Comparison of ENCODE assay signal across 19 cellular contexts in genomic region chr16:6753553-6753952, GRCh38.
A peak's percentile ranks its signal among the peaks of the same experiment; 100 is the strongest.
DNase-seq lines count a peak whose midpoint lies in the region; ATAC-seq, FAIRE-seq and TF ChIP-seq lines count a peak whose summit lies in the region.
"Had no signal": no experiment of that assay in that cellular context is flagged by ENCODE, and none has a peak within 500 bp of the region (broad histone marks: within the 10 kb centered on the region; RNA-seq: fewer than 3 reads in every experiment).

No MANE protein-coding gene starts in this region.

- no peaks in the 10 kb centered on the region for H3K9me2 ChIP-seq in neural cell (ENCODE audit: insufficient read depth, low read length)

- H3F3A ChIP-seq in neural cell (ENCODE audit: insufficient read depth, low read length, poor library complexity, severe bottlenecking), result no peaks in the 10 kb centered on the region

- H3K27me3 ChIP-seq in bronchial epithelial cell (ENCODE audit: control insufficient read depth, insufficient read depth, low read length) (no peaks in the 10 kb centered on the region), neural cell (ENCODE audit: insufficient read depth, low read depth, low read length) (no peaks in the 10 kb centered on the region)

- no peaks in the 10 kb centered on the region for H3K36me3 ChIP-seq in bronchial epithelial cell (ENCODE audit: control insufficient read depth, insufficient read depth, low read length)
- no peaks in the 10 kb centered on the region for H3K36me3 ChIP-seq in neural cell (ENCODE audit: insufficient read depth, low read length)

- ATAC-seq in HG03159 (IDR thresholded peaks at IDR 0.05; ENCODE audit: unreplicated experiment) (no peak), GM21786 (IDR thresholded peaks at IDR 0.05; ENCODE audit: unreplicated experiment) (no peak)
- ATAC-seq in natural killer cell treated with Interleukin-12 subunit alpha and Interleukin-12 subunit beta and Interleukin-15 and Interleukin-18, amount 100 ng/mL, for 72 hours, result no peak
- ATAC-seq: CD8-positive, alpha-beta T cell; GM12878; HepG2 had no signal

- H3K4me3 ChIP-seq in bronchial epithelial cell (ENCODE audit: low read depth, low read length) (no peak overlapping the region), neural cell (ENCODE audit: low read length) (peak overlapping the region; percentile 20)
- H3K4me3 ChIP-seq: GM12878 had no signal

- TF ChIP-seq CTCF in bronchial epithelial cell (IDR thresholded peaks at IDR 0.05; ENCODE audit: insufficient read depth, low read length, severe bottlenecking), result no peak
- no peak for TF ChIP-seq CTCF in neural cell (IDR thresholded peaks at IDR 0.05; ENCODE audit: poor library complexity, severe bottlenecking)

- no peaks in the 10 kb centered on the region for H3K4me1 Mint-ChIP-seq in natural killer cell treated with Interleukin-12 subunit alpha and Interleukin-12 subunit beta and Interleukin-15 and Interleukin-18, amount 100 ng/mL, for 72 hours (ENCODE audit: low read depth in 2 of 2)

- H3K36me3 Mint-ChIP-seq in natural killer cell treated with Interleukin-12 subunit alpha and Interleukin-12 subunit beta and Interleukin-15 and Interleukin-18, amount 100 ng/mL, for 72 hours, result no peaks in the 10 kb centered on the region
- H3K36me3 Mint-ChIP-seq: CD14-positive monocyte; CD8-positive, alpha-beta T cell had no signal

- no peak overlapping the region for H3K27ac ChIP-seq in neural cell (ENCODE audit: low read length)
- H3K27ac ChIP-seq: 22Rv1 had no signal

- H2AFZ ChIP-seq in neural cell (ENCODE audit: low read depth, low read length), result no peak overlapping the region

- H3K9me3 Mint-ChIP-seq in natural killer cell treated with Interleukin-12 subunit alpha and Interleukin-12 subunit beta and Interleukin-15 and Interleukin-18, amount 100 ng/mL, for 72 hours, result peaks cover 7% of the 10 kb centered on the region
- H3K9me3 Mint-ChIP-seq: H9 had no signal

- no peaks in the 10 kb centered on the region for H3K27me3 Mint-ChIP-seq in natural killer cell treated with Interleukin-12 subunit alpha and Interleukin-12 subunit beta and Interleukin-15 and Interleukin-18, amount 100 ng/mL, for 72 hours

- no peak for TF ChIP-seq RAD21 in neural cell (conservative IDR thresholded peaks at IDR 0.05)

- no peak overlapping the region for H3K4me2 ChIP-seq in neural cell (ENCODE audit: low read length)

- H3K27ac Mint-ChIP-seq in natural killer cell treated with Interleukin-12 subunit alpha and Interleukin-12 subunit beta and Interleukin-15 and Interleukin-18, amount 100 ng/mL, for 72 hours, result no peak overlapping the region
- H3K27ac Mint-ChIP-seq: CD14-positive monocyte; CD8-positive, alpha-beta T cell; H9 had no signal

- in situ Hi-C loops in Caki2 (cut with HindIII; ENCODE audit: low pct_unique_long_range_greater_than_20kb, low sequenced_read_pairs), result no loop called here

- H4K20me1 ChIP-seq in neural cell (ENCODE audit: insufficient read depth), result no peaks in the 10 kb centered on the region

- no peaks in the 10 kb centered on the region for H3K79me2 ChIP-seq in neural cell (replicated peaks; ENCODE audit: insufficient read depth, low read length)

- TF ChIP-seq EP300 in neural cell (conservative IDR thresholded peaks at IDR 0.05; ENCODE audit: poor library complexity, severe bottlenecking), result no peak

- DNase-seq in Caki2 (ENCODE audit: low read depth), result peak; percentile 38
- no peak for DNase-seq in bronchial epithelial cell (ENCODE audit: low read depth)
- peak; percentile 63 for DNase-seq in islet precursor cell
- DNase-seq in activated CD4-positive, alpha-beta T cell treated with anti-CD3 and anti-CD28 coated beads, Interleukin-2, amount 50 U/mL, for 4 hours, result no peak
- DNase-seq in natural killer cell treated with Interleukin-12 subunit alpha and Interleukin-12 subunit beta and Interleukin-15 and Interleukin-18, amount 100 ng/mL, for 72 hours (ENCODE audit: low spot score), result no peak
- DNase-seq: Caco-2; CD8-positive, alpha-beta T cell; DMS53; GOT3; H9 had no signal

- no peak overlapping the region for H3K4me3 Mint-ChIP-seq in natural killer cell treated with Interleukin-12 subunit alpha and Interleukin-12 subunit beta and Interleukin-15 and Interleukin-18, amount 100 ng/mL, for 72 hours
- H3K4me3 Mint-ChIP-seq: CD14-positive monocyte; CD8-positive, alpha-beta T cell; H9 had no signal

- peak; percentile 23 for FAIRE-seq in bronchial epithelial cell (lab: Jason Lieb, UNC)
- FAIRE-seq: GM12878, GM18507, HepG2, HTR-8/SVneo had no signal

- no peak overlapping the region for H3K9ac ChIP-seq in neural cell (ENCODE audit: low read length)

- no peaks in the 10 kb centered on the region for H3K9me3 ChIP-seq in neural cell (ENCODE audit: low read length)
- H3K9me3 ChIP-seq: Caco-2 had no signal

TF ChIP-seq in neural cell, 6 proteins besides CTCF, POLR2A, EP300 and RAD21:
- TF ChIP-seq TAF1 (IDR thresholded peaks at IDR 0.05; ENCODE audit: low read depth) (no peak), MXI1 (conservative IDR thresholded peaks at IDR 0.05; ENCODE audit: poor library complexity, severe bottlenecking) (no peak), SMC3 (conservative IDR thresholded peaks at IDR 0.05; ENCODE audit: poor library complexity) (no peak), EZH2 (IDR thresholded peaks at IDR 0.05; ENCODE audit: borderline replicate concordance, insufficient read depth, low read length, poor library complexity, severe bottlenecking) (no peak), POLR2AphosphoS5 (IDR thresholded peaks at IDR 0.05) (no peak), REST (IDR thresholded peaks at IDR 0.05; ENCODE audit: borderline replicate concordance) (no peak)

Comparison
In these comparisons a context has a peak if more than half of its experiments do, and no peak if none do; other contexts are left out.
1. DNase-seq: peak in Caki2 (single experiment) and islet precursor cell (single experiment); none in bronchial epithelial cell (single experiment), activated CD4-positive, alpha-beta T cell treated with anti-CD3 and anti-CD28 coated beads, Interleukin-2, amount 50 U/mL, for 4 hours (0 of 2) and natural killer cell treated with Interleukin-12 subunit alpha and Interleukin-12 subunit beta and Interleukin-15 and Interleukin-18, amount 100 ng/mL, for 72 hours (single experiment).